Comparison of ENCODE assay signal across 1 cellular context in the genomic region with DNA sequence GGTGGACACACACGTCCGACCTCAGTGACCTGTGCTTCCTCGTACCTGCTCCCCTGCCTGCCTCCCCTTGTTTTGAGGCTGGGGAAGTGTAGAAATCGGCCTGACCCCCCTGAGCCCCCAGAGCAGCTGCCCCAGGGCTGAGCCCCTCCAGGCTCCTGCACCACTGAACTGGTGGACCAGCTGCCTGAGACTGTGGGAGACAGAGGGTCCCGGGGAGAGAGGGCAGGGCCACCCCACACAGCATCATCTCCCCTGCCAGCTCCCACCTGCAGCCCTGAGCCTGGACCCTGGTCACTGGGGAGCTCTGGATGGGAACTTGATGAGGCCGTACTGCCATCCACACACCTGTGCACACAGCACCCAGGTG.
TF ChIP-seq lines count a peak whose summit lies in the region.

No MANE protein-coding gene starts in this region.

TF ChIP-seq in HepG2, 621 proteins besides CTCF, POLR2A, EP300 and RAD21:
- no peak for TF ChIP-seq RELA (CRISPR knock-in tag; IDR thresholded peaks at IDR 0.05)
- peak; percentile 42 for TF ChIP-seq AGO2 (optimal IDR thresholded peaks at IDR 0.05; ENCODE audit: low read depth, low read length)
